Comparison of ENCODE assay signal across 8 cellular contexts in genomic region chr9:128218172-128218517, GRCh38. TPM values are rescaled to one million over a fixed set of nuclear protein-coding genes. Genes with fewer than 3 reads are reported as not detected.
DNase-seq lines count a peak whose midpoint lies in the region; ATAC-seq and TF ChIP-seq lines count a peak whose summit lies in the region.

No MANE protein-coding gene starts in this region.

- peak overlapping the region; percentile 45 for H3K4me3 ChIP-seq in GM23338
- H3K4me3 ChIP-seq in right cardiac atrium (ENCODE audit: low read length) = peak overlapping the region; percentile 8
- H3K4me3 ChIP-seq in skeletal muscle cell (ENCODE audit: low read depth, low read length) = peak overlapping the region; percentile 21

- H3K27me3 ChIP-seq in GM23338 (ENCODE audit: insufficient read depth) (no peaks in the 10 kb centered on the region), right cardiac atrium (ENCODE audit: control insufficient read depth, insufficient read depth) (no peaks in the 10 kb centered on the region)

- peak overlapping the region; percentile 72 for H3K4me3 Mint-ChIP-seq in GM23338
- H3K4me3 Mint-ChIP-seq in activated CD4-positive, alpha-beta memory T cell treated with anti-CD3 and anti-CD28 coated beads, Interleukin-2, amount 10 ng/mL, durations not matched to agents 7 days and 5 days = peak overlapping the region; percentile 74

- no peak for TF ChIP-seq CTCF in GM23338 (conservative IDR thresholded peaks at IDR 0.05; ENCODE audit: low read depth in 2 of 2)

- CTCF ChIA-PET in activated CD4-positive, alpha-beta memory T cell treated with anti-CD3 and anti-CD28 coated beads, Interleukin-2, amount 10 ng/mL, durations not matched to agents 7 days and 5 days (lab: Charles Lee) = interaction anchor here (0.8 to 1.7 kb wide), 4 partner anchors 11 to 37 kb away, joined by 4 to 7 read pairs (median 4); no protein-coding TSS in a partner anchor

- WGBS in right cardiac atrium = 63% methylated on average over 11 of the region's 11 CpGs

- 0 out of 2 replicates have a peak, but pooled peaks cover 6% of the 10 kb centered on the region for H3K36me3 ChIP-seq in GM23338 (ENCODE audit: insufficient read depth)

- POLR2A ChIA-PET in activated CD4-positive, alpha-beta memory T cell treated with anti-CD3 and anti-CD28 coated beads, Interleukin-2, amount 10 ng/mL, durations not matched to agents 7 days and 5 days (lab: Charles Lee) = interaction anchor here (0.7 to 1.1 kb wide), 5 partner anchors 11 to 300 kb away, joined by 3 to 6 read pairs (median 4); partner anchors contain the start of genes CIZ1, GOLGA2 and SWI5

- H3K27ac ChIP-seq in GM23338 (ENCODE audit: low read depth) (no peak overlapping the region), right cardiac atrium (ENCODE audit: low read length) (no peak overlapping the region)

- peaks cover 3% of the 10 kb centered on the region; the same call in 1 of the 2 replicates for H3K4me1 ChIP-seq in GM23338 (ENCODE audit: insufficient read depth)
- H3K4me1 ChIP-seq in right cardiac atrium (ENCODE audit: control insufficient read depth, insufficient read depth, low read length) = no peaks in the 10 kb centered on the region

- peak overlapping the region; percentile 80 for H3K4me2 ChIP-seq in GM23338

- no peaks in the 10 kb centered on the region for H3K79me2 ChIP-seq in GM23338 (replicated peaks; ENCODE audit: insufficient read depth)

- H4K20me1 ChIP-seq in GM23338 (replicated peaks; ENCODE audit: insufficient read depth) = no peaks in the 10 kb centered on the region; the same call in none of the 2 replicates

- peaks cover 20% of the 10 kb centered on the region for H3K36me3 Mint-ChIP-seq in GM23338 (ENCODE audit: low read depth)
- no peaks in the 10 kb centered on the region for H3K36me3 Mint-ChIP-seq in activated CD4-positive, alpha-beta memory T cell treated with anti-CD3 and anti-CD28 coated beads, Interleukin-2, amount 10 ng/mL, durations not matched to agents 7 days and 5 days (ENCODE audit: low read depth)

- no peaks in the 10 kb centered on the region for H3K9me3 ChIP-seq in right cardiac atrium (ENCODE audit: control insufficient read depth, low read length)

- H3K9me3 Mint-ChIP-seq in GM23338 = no peaks in the 10 kb centered on the region
- no peaks in the 10 kb centered on the region for H3K9me3 Mint-ChIP-seq in activated CD4-positive, alpha-beta memory T cell treated with anti-CD3 and anti-CD28 coated beads, Interleukin-2, amount 10 ng/mL, durations not matched to agents 7 days and 5 days

- peaks cover 13% of the 10 kb centered on the region for H3K4me1 Mint-ChIP-seq in GM23338
- H3K4me1 Mint-ChIP-seq in activated CD4-positive, alpha-beta memory T cell treated with anti-CD3 and anti-CD28 coated beads, Interleukin-2, amount 10 ng/mL, durations not matched to agents 7 days and 5 days = peaks cover 12% of the 10 kb centered on the region

- DNase-seq in GM23338 (ENCODE audit: low spot score) (no peak), right cardiac atrium (no peak), skeletal muscle cell (ENCODE audit: low read depth) (no peak), anterior cingulate cortex (lab: John Stamatoyannopoulos, UW) (no peak), ureter (ENCODE audit: low spot score) (no peak), NCI-H1417 (lab: John Stamatoyannopoulos, UW) (no peak), DMS153 treated with DMSO at 0.1 percent for 48 hours (lab: John Stamatoyannopoulos, UW; ENCODE audit: unreplicated experiment) (no peak)
- no peak for DNase-seq in activated CD4-positive, alpha-beta memory T cell treated with anti-CD3 and anti-CD28 coated beads, Interleukin-2, amount 10 ng/mL, durations not matched to agents 7 days and 5 days

- H2AFZ ChIP-seq in GM23338 = no peak overlapping the region

- intact Hi-C loops in right cardiac atrium (cut with DNase I) = no loop called here

- H3F3A ChIP-seq in GM23338 (replicated peaks; ENCODE audit: low read depth) = peaks cover 3% of the 10 kb centered on the region

- H3K27me3 Mint-ChIP-seq in GM23338 (ENCODE audit: insufficient read depth, low read depth, poor library complexity) = peaks cover 15% of the 10 kb centered on the region
- peaks cover 11% of the 10 kb centered on the region for H3K27me3 Mint-ChIP-seq in activated CD4-positive, alpha-beta memory T cell treated with anti-CD3 and anti-CD28 coated beads, Interleukin-2, amount 10 ng/mL, durations not matched to agents 7 days and 5 days

- ATAC-seq in GM23338 (peak; percentile 14), right cardiac atrium (peak in 1 of 2 donors; percentile 2)

- H3K9me2 ChIP-seq in GM23338 (ENCODE audit: insufficient read depth) = no peaks in the 10 kb centered on the region

- H3K27ac Mint-ChIP-seq in GM23338 = peak overlapping the region; percentile 94
- H3K27ac Mint-ChIP-seq in activated CD4-positive, alpha-beta memory T cell treated with anti-CD3 and anti-CD28 coated beads, Interleukin-2, amount 10 ng/mL, durations not matched to agents 7 days and 5 days = peak overlapping the region; percentile 51

TF ChIP-seq in GM23338, 12 proteins besides CTCF, POLR2A, EP300 and RAD21 (continues in another document):
- no peak for TF ChIP-seq ZNF331 (CRISPR knock-in tag; IDR thresholded peaks at IDR 0.05; ENCODE audit: low read depth)
- no peak for TF ChIP-seq CREB1 (CRISPR knock-in tag; IDR thresholded peaks at IDR 0.05; ENCODE audit: low read depth)
- TF ChIP-seq REST (IDR thresholded peaks at IDR 0.05; ENCODE audit: unreplicated experiment) = no peak
- TF ChIP-seq POLR2AphosphoS5 (IDR thresholded peaks at IDR 0.05; ENCODE audit: low read depth) = no peak

RNA-seq across cellular contexts. Expression of gene DNM1, which starts 15.0 kb away (rescaled TPM):
- total RNA-seq in GM23338 (2014; rRNA removed; shearing (Covaris generic)) = 42.0 and 43.2 TPM in 2 replicates
- 24.0 and 36.0 TPM in 2 replicates for polyA plus RNA-seq in GM23338 (2016; fragmentation: Nextera tagmentation; extraction: Ambion mirVana)
- under 1 TPM; 0.30 to 0.40 TPM for total RNA-seq in activated CD4-positive, alpha-beta memory T cell treated with anti-CD3 and anti-CD28 coated beads, Interleukin-2, amount 10 ng/mL, durations not matched to agents 7 days and 5 days
- 1 to 10 TPM; 4.4 to 7.4 (median 5.8) TPM for total RNA-seq in right cardiac atrium
- 6.0 TPM for polyA plus RNA-seq in right cardiac atrium
- 31.4 TPM for total RNA-seq in ureter

RNA-seq across cellular contexts. Expression of gene CIZ1, which starts 26.8 kb away (rescaled TPM):
- total RNA-seq in GM23338 (2014; rRNA removed; shearing (Covaris generic)) = 48.2 and 61.4 TPM in 2 replicates
- polyA plus RNA-seq in GM23338 (2016; fragmentation: Nextera tagmentation; extraction: Ambion mirVana) (49.6 and 49.7 TPM in 2 replicates), right cardiac atrium (39.0 TPM)
- total RNA-seq in activated CD4-positive, alpha-beta memory T cell treated with anti-CD3 and anti-CD28 coated beads, Interleukin-2, amount 10 ng/mL, durations not matched to agents 7 days and 5 days = 100 to 1,000 TPM; 112 to 116 TPM
- total RNA-seq in right cardiac atrium (10 to 100 TPM; 75.9 to 81.5 (median 81.0) TPM), ureter (134 TPM)

RNA-seq across cellular contexts. Expression of gene GOLGA2, which starts 57.7 kb away (rescaled TPM):
- total RNA-seq in GM23338 (2014; rRNA removed; shearing (Covaris generic)) = 44.4 and 48.4 TPM in 2 replicates
- 31.4 and 32.6 TPM in 2 replicates for polyA plus RNA-seq in GM23338 (2016; fragmentation: Nextera tagmentation; extraction: Ambion mirVana)
- 10 to 100 TPM; 48.0 to 52.8 TPM for total RNA-seq in activated CD4-positive, alpha-beta memory T cell treated with anti-CD3 and anti-CD28 coated beads, Interleukin-2, amount 10 ng/mL, durations not matched to agents 7 days and 5 days
- 100 to 1,000 TPM in 2 of 4 donors, 10 to 100 TPM in 2; 85.6 to 124 (median 101) TPM for total RNA-seq in right cardiac atrium
- polyA plus RNA-seq in right cardiac atrium = 84.2 TPM
- total RNA-seq in ureter = 125 TPM

RNA-seq across cellular contexts. Expression of gene SWI5, which starts 57.9 kb away (rescaled TPM):
- 26.6 and 31.8 TPM in 2 replicates for total RNA-seq in GM23338 (2014; rRNA removed; shearing (Covaris generic))
- polyA plus RNA-seq in GM23338 (2016; fragmentation: Nextera tagmentation; extraction: Ambion mirVana) (35.7 and 42.5 TPM in 2 replicates), right cardiac atrium (33.7 TPM)
- total RNA-seq in activated CD4-positive, alpha-beta memory T cell treated with anti-CD3 and anti-CD28 coated beads, Interleukin-2, amount 10 ng/mL, durations not matched to agents 7 days and 5 days = 10 to 100 TPM; 11.0 to 11.4 TPM
- total RNA-seq in right cardiac atrium (10 to 100 TPM; 18.7 to 22.3 (median 20.5) TPM), ureter (21.9 TPM)

RNA-seq across cellular contexts. Expression of gene BBLN, which starts 58.1 kb away (rescaled TPM):
- 246 and 276 TPM in 2 replicates for total RNA-seq in GM23338 (2014; rRNA removed; shearing (Covaris generic))
- polyA plus RNA-seq in GM23338 (2016; fragmentation: Nextera tagmentation; extraction: Ambion mirVana) = 171 and 177 TPM in 2 replicates
- total RNA-seq in activated CD4-positive, alpha-beta memory T cell treated with anti-CD3 and anti-CD28 coated beads, Interleukin-2, amount 10 ng/mL, durations not matched to agents 7 days and 5 days = 10 to 100 TPM; 91.3 to 94.1 TPM
- total RNA-seq in right cardiac atrium = 10 to 100 TPM; 41.6 to 58.0 (median 49.1) TPM
- 138 TPM for polyA plus RNA-seq in right cardiac atrium
- 179 TPM for total RNA-seq in ureter
